In the genomic region with DNA sequence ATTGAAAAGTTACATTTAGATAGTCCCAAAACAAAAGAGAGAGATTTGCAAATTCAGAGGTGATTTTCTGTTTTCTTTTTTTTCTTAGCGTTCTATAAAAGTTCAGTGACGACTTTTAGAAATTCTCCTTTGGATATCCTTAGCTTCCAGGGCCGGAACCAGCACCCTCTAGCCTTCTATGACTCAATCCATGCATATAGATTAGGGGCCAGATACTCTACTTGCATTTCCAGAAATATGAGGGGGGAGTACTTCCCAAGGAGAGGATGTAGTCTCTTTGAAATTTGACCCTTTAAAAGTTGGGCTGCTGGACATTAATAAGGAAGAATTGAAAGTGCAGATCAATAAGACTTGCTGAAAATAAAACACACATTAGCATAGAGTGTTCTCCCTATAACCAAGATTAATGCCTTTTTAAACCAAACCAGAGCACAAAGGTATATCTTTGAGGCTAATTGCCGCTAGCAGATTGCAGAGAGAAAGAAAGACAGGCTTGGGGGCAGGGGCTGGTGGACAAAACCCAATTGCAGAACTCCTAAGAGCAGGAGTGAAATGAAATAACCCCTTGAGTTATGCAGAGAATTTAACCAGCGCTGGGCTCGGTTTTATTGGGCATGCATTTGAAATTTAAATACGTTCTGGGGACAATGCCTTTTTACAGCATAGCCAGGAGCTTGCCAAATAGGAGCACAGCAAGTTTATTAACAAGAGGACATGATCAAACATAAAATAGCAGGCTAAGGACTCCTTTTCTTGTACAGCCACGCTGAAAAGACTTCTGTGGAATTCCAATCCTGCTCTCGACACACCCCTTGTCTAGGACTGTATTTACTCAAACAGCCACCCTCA, we compare ENCODE assay signal across 13 cellular contexts.
DNase-seq lines count a peak whose midpoint lies in the region; TF ChIP-seq lines count a peak whose summit lies in the region.
"Had no signal": no experiment of that assay in that cellular context is flagged by ENCODE, and none has a peak within 500 bp of the region (broad histone marks: within the 10 kb centered on the region; RNA-seq: fewer than 3 reads in every experiment).

No MANE protein-coding gene starts in this region.

- no peak overlapping the region for H3K27ac ChIP-seq in brain microvascular endothelial cell
- peak overlapping the region; percentile 67 for H3K27ac ChIP-seq in mesendoderm (ENCODE audit: low read depth, low read length)
- H3K27ac ChIP-seq in effector memory CD4-positive, alpha-beta T cell (ENCODE audit: insufficient read depth, low read length, poor library complexity, severe bottlenecking), result no peak overlapping the region
- H3K27ac ChIP-seq: psoas muscle had no signal

- no peaks in the 10 kb centered on the region for H3K9me3 Mint-ChIP-seq in activated T-cell treated with anti-CD3 and anti-CD28 coated beads, Interleukin-2, amount 50 U/mL, for 24 hours
- H3K9me3 Mint-ChIP-seq: CD8-positive, alpha-beta T cell had no signal

- no peaks in the 10 kb centered on the region for H3K36me3 ChIP-seq in BE2C
- H3K36me3 ChIP-seq in brain microvascular endothelial cell (replicated peaks), result no peaks in the 10 kb centered on the region
- no peaks in the 10 kb centered on the region for H3K36me3 ChIP-seq in mesendoderm (ENCODE audit: control insufficient read depth, insufficient read depth, low read length)
- no peaks in the 10 kb centered on the region for H3K36me3 ChIP-seq in effector memory CD4-positive, alpha-beta T cell (ENCODE audit: control insufficient read depth, insufficient read depth, low read length)

- TF ChIP-seq CTCF in BE2C (IDR thresholded peaks at IDR 0.05; ENCODE audit: low read depth, low read length) (no peak), brain microvascular endothelial cell (IDR thresholded peaks at IDR 0.05; ENCODE audit: low read depth, low read length, missing control alignments) (no peak)

- no peaks in the 10 kb centered on the region for H3K36me3 Mint-ChIP-seq in activated T-cell treated with anti-CD3 and anti-CD28 coated beads, Interleukin-2, amount 50 U/mL, for 24 hours (ENCODE audit: low read depth)
- H3K36me3 Mint-ChIP-seq: CD8-positive, alpha-beta T cell had no signal

- peak; percentile 47 for DNase-seq in BE2C
- DNase-seq in HuH-7.5 (ENCODE audit: low spot score), result peak; percentile 36
- DNase-seq in brain microvascular endothelial cell, result peak; percentile 18
- DNase-seq in mesendoderm, result peak; percentile 72
- no peak for DNase-seq in DMS53 (lab: John Stamatoyannopoulos, UW)
- DNase-seq in activated T-cell treated with anti-CD3 and anti-CD28 coated beads, Interleukin-2, amount 50 U/mL, for 24 hours, result no peak
- DNase-seq in NCI-H1436 treated with DMSO at 0.1 percent for 48 hours (lab: John Stamatoyannopoulos, UW), result no peak
- DNase-seq in effector memory CD4-positive, alpha-beta T cell, result no peak
- DNase-seq: activated effector memory CD4-positive, alpha-beta T cell treated with Interleukin-2 at 50 U/mL for 16 hours; CD8-positive, alpha-beta T cell; effector CD8-positive, alpha-beta T cell; NCI-H82; psoas muscle had no signal

- H3K4me3 ChIP-seq in BE2C (ENCODE audit: low read depth, low read length) (peak overlapping the region; percentile 3), brain microvascular endothelial cell (ENCODE audit: low read depth, low read length) (no peak overlapping the region), mesendoderm (ENCODE audit: low read length) (no peak overlapping the region)
- no peak overlapping the region for H3K4me3 ChIP-seq in effector memory CD4-positive, alpha-beta T cell (ENCODE audit: insufficient read depth, low read depth, low read length, poor library complexity, severe bottlenecking)
- H3K4me3 ChIP-seq: psoas muscle had no signal

- no peak overlapping the region for H2AK5ac ChIP-seq in mesendoderm (ENCODE audit: low read length)

- H3K18ac ChIP-seq in mesendoderm (ENCODE audit: low read length), result peak overlapping the region; percentile 90

- WGBS in mesendoderm (ENCODE audit: extremely low coverage, insufficient coverage, low lambda C conversion rate), result no CpG with 5 or more reads among the region's 9 CpGs

- H3K27ac Mint-ChIP-seq in activated T-cell treated with anti-CD3 and anti-CD28 coated beads, Interleukin-2, amount 50 U/mL, for 24 hours, result no peak overlapping the region
- H3K27ac Mint-ChIP-seq: CD8-positive, alpha-beta T cell had no signal

- in situ Hi-C loops in brain microvascular endothelial cell (cut with HindIII; ENCODE audit: low pct_ligation_motif_present, low sequenced_read_pairs), result no loop called here

- no peak overlapping the region for H4K8ac ChIP-seq in mesendoderm (ENCODE audit: low read depth, low read length)

- H3K4me1 ChIP-seq in BE2C (peaks cover 21% of the 10 kb centered on the region), mesendoderm (ENCODE audit: control insufficient read depth, low read depth, low read length) (peaks cover 9% of the 10 kb centered on the region)
- H3K4me1 ChIP-seq in effector memory CD4-positive, alpha-beta T cell (ENCODE audit: control insufficient read depth, insufficient read depth, low read length, poor library complexity, severe bottlenecking), result no peaks in the 10 kb centered on the region
- H3K4me1 ChIP-seq: psoas muscle had no signal

- no peaks in the 10 kb centered on the region for H3K9me3 ChIP-seq in BE2C
- no peaks in the 10 kb centered on the region for H3K9me3 ChIP-seq in effector memory CD4-positive, alpha-beta T cell (ENCODE audit: control insufficient read depth, low read length)
- H3K9me3 ChIP-seq: psoas muscle had no signal

- H3K23ac ChIP-seq in mesendoderm (ENCODE audit: low read length), result no peak overlapping the region

- H2BK5ac ChIP-seq in mesendoderm (ENCODE audit: low read length), result no peak overlapping the region

- peak overlapping the region; percentile 55 for H2BK120ac ChIP-seq in mesendoderm (ENCODE audit: low read depth, low read length)

- H3K79me2 ChIP-seq in mesendoderm (ENCODE audit: control insufficient read depth, insufficient read depth, low read length), result no peaks in the 10 kb centered on the region

- H3K27me3 Mint-ChIP-seq in activated T-cell treated with anti-CD3 and anti-CD28 coated beads, Interleukin-2, amount 50 U/mL, for 24 hours, result peaks cover 20% of the 10 kb centered on the region

- no peak overlapping the region for H3K9ac ChIP-seq in mesendoderm (ENCODE audit: low read length)

- no peak overlapping the region for H4K5ac ChIP-seq in mesendoderm (ENCODE audit: low read length)

- H3K4me3 Mint-ChIP-seq in activated T-cell treated with anti-CD3 and anti-CD28 coated beads, Interleukin-2, amount 50 U/mL, for 24 hours, result no peak overlapping the region
- H3K4me3 Mint-ChIP-seq: CD8-positive, alpha-beta T cell had no signal

- no peak overlapping the region for H2BK15ac ChIP-seq in mesendoderm (replicated peaks; ENCODE audit: low read depth)

- no peaks in the 10 kb centered on the region for H3K4me1 Mint-ChIP-seq in activated T-cell treated with anti-CD3 and anti-CD28 coated beads, Interleukin-2, amount 50 U/mL, for 24 hours (ENCODE audit: low read depth)

- H3K79me1 ChIP-seq in mesendoderm (ENCODE audit: low read length), result no peaks in the 10 kb centered on the region

- H3K4me2 ChIP-seq in mesendoderm (ENCODE audit: low read length), result no peak overlapping the region

- peak overlapping the region; percentile 55 for H3K4ac ChIP-seq in mesendoderm (ENCODE audit: low read depth, low read length)

- no peaks in the 10 kb centered on the region for H3K27me3 ChIP-seq in BE2C
- no peaks in the 10 kb centered on the region for H3K27me3 ChIP-seq in brain microvascular endothelial cell (replicated peaks)
- no peaks in the 10 kb centered on the region for H3K27me3 ChIP-seq in mesendoderm (ENCODE audit: insufficient read depth, low read length, poor library complexity)
- H3K27me3 ChIP-seq in effector memory CD4-positive, alpha-beta T cell (replicated peaks; ENCODE audit: control insufficient read depth, insufficient read depth, low read length, poor library complexity, severe bottlenecking), result no peaks in the 10 kb centered on the region

- peak overlapping the region; percentile 59 for H3K56ac ChIP-seq in mesendoderm (ENCODE audit: low read length)

Comparison
In these comparisons a context has a peak if more than half of its experiments do, and no peak if none do; other contexts are left out.
1. DNase-seq: peak in BE2C (single experiment), HuH-7.5 (single experiment), brain microvascular endothelial cell (single experiment) and mesendoderm (single experiment); none in DMS53 (single experiment), activated T-cell treated with anti-CD3 and anti-CD28 coated beads, Interleukin-2, amount 50 U/mL, for 24 hours (single experiment), NCI-H1436 treated with DMSO at 0.1 percent for 48 hours (single experiment) and effector memory CD4-positive, alpha-beta T cell (0 of 3).